In the genomic region with DNA sequence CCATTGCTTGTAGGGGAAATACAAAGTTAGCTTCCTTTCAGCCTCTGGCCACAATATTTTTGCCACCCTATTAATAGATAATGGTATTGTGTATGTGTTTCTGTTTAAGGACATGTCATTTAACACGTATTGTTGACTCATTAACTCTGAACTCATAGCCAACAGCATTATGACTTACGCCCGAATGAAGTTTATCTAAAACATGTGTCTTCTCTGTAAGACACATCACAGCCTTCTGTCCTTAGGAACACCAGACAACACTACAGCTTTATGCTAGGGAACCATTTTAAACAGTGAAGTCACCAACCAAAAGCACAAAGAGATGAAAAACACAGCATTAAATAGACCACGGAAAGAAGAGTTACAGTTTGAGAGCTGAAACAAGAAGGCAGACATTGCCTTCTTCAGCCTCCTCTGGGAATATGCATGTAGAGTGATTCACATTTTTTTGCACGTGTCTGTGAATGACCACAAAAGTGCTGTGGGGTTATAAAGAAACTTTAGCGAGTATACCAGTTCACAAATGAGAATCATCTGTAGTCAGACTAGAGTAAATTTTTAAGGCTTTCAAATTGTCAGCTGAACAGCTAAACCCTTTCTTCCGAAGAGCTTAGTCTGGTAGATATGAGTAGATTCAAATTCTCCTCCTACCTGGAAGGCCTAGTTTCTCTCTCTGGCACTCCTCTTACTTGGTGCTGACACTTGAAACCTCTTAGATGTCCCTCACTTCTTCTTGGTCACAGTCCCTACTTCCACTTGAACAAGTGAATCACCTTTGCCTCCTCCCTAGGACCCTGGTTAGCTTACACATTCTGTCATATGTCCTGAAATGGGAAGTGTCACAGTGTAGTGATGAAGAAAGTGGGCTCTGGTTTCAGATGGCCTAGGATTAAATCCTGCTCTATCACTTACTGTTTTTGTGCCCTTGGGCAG, we compare ENCODE assay signal across 10 cellular contexts. TPM values are rescaled to one million over a fixed set of nuclear protein-coding genes. Genes with fewer than 3 reads are reported as not detected.
DNase-seq lines count a peak whose midpoint lies in the region; ATAC-seq, FAIRE-seq and TF ChIP-seq lines count a peak whose summit lies in the region.
"Had no signal": no experiment of that assay in that cellular context is flagged by ENCODE, and none has a peak within 500 bp of the region (broad histone marks: within the 10 kb centered on the region; RNA-seq: fewer than 3 reads in every experiment).

No MANE protein-coding gene starts in this region.

- H4K20me1 ChIP-seq in GM12878 (ENCODE audit: control insufficient read depth, insufficient read depth): no peaks in the 10 kb centered on the region

- no peaks in the 10 kb centered on the region for H3K27me3 ChIP-seq in GM12878 (replicated peaks in 1 of 2; ENCODE audit: control insufficient read depth in 2 of 2, insufficient read depth in 2 of 2, low read length in 1 of 2)

- TF ChIP-seq POLR2A in GM12878 (IDR thresholded peaks at IDR 0.05; ENCODE audit: low read depth, low read length) (no peak), H54 (IDR thresholded peaks at IDR 0.05; ENCODE audit: low read depth, low read length) (no peak)

- H3K9ac ChIP-seq in GM12878 (ENCODE audit: control insufficient read depth, insufficient read depth, low read length): no peak overlapping the region
- H3K9ac ChIP-seq: parathyroid adenoma had no signal

- DNase-seq in AG20443 (ENCODE audit: low spot score) (peak; percentile 20), GM12878 (ENCODE audit: low read depth, low spot score) (peak; percentile 73), NCI-H774 (lab: John Stamatoyannopoulos, UW) (no peak), H54 (ENCODE audit: insufficient read length, low spot score) (no peak), middle frontal gyrus (ENCODE audit: extremely low spot score, low spot score) (no peak), NCI-H1417 treated with DMSO at 0.1 percent for 48 hours (lab: John Stamatoyannopoulos, UW) (no peak)

- no peak overlapping the region for H3K27ac ChIP-seq in GM12878 (ENCODE audit: control insufficient read depth, insufficient read depth)
- H3K27ac ChIP-seq: parathyroid adenoma had no signal

- CTCF ChIA-PET in GM12878 (lab: Yijun Ruan, JAX): interaction anchor here (0.8 to 3.0 kb wide), 14 partner anchors 10 to 102 kb away, joined by 3 to 15 read pairs (median 4); a partner anchor contains a TSS

- FAIRE-seq in GM12878 (lab: Jason Lieb, UNC): no peak
- FAIRE-seq in H54 (lab: Jason Lieb, UNC): no peak
- FAIRE-seq: RCC 7860 had no signal

- SMC1A ChIA-PET in GM12878 (lab: Charles Lee; ENCODE audit: uncharacterized antibody, unreplicated experiment): interaction anchor here (0.6 to 6.5 kb wide), 19 partner anchors 10 to 99 kb away, joined by 3 to 106 read pairs (median 5); a partner anchor contains a TSS

- 9% methylated on average over 7 of the region's 7 CpGs for WGBS in GM12878 (ENCODE audit: insufficient coverage, insufficient replicate concordance, low lambda C conversion rate, missing lambda C conversion rate)

- peak overlapping the region; percentile 20; the same call in 1 of the 2 replicates for H3K4me2 ChIP-seq in GM12878 (ENCODE audit: control insufficient read depth, insufficient read depth)

- no TSS peak for BruUV-seq in GM12878 (replicated peaks; lab: Mats Ljungman, UMichigan)

- no peak for TF ChIP-seq CTCF in GM12878 (IDR thresholded peaks at IDR 0.05 in 2 of 3, conservative IDR thresholded peaks at IDR 0.05 in 1 of 3; ENCODE audit: control insufficient read depth in 2 of 3, extremely low read depth in 1 of 3, insufficient read depth in 1 of 3, low read depth in 3 of 3, low read length in 3 of 3)

- H2AFZ ChIP-seq in GM12878 (ENCODE audit: control insufficient read depth, low read depth, low read length): peak overlapping the region; percentile 20
- H2AFZ ChIP-seq: parathyroid adenoma had no signal

- TF ChIP-seq RAD21 in GM12878 (IDR thresholded peaks at IDR 0.05; ENCODE audit: insufficient read depth, low read depth, low read length): no peak

- peaks cover 2% of the 10 kb centered on the region; the same call in 1 of the 2 replicates for H3K4me1 ChIP-seq in GM12878 (ENCODE audit: control insufficient read depth, insufficient read depth, low read length)
- H3K4me1 ChIP-seq: parathyroid adenoma had no signal

- intact Hi-C loops in GM12878 (cut with micrococcal nuclease; ENCODE audit: unreplicated experiment): loop anchor here (2.0 kb wide), 1 partner anchor 23 kb away; no protein-coding TSS in a partner anchor

- H3K9me3 ChIP-seq in GM12878 (replicated peaks; ENCODE audit: control insufficient read depth, insufficient read depth, low read length): no peaks in the 10 kb centered on the region; the same call in 2 of the 3 replicates

- TF ChIP-seq EP300 in GM12878 (IDR thresholded peaks at IDR 0.05; ENCODE audit: borderline replicate concordance in 1 of 2, control insufficient read depth in 1 of 2, low read depth in 2 of 2, low read length in 2 of 2): peak; percentile 45 to 55; a peak in 2 of 4 replicates

- no peaks in the 10 kb centered on the region for H3K36me3 ChIP-seq in GM12878 (ENCODE audit: control insufficient read depth in 2 of 2, insufficient read depth in 2 of 2, low read length in 1 of 2)

- RAD21 ChIA-PET in GM12878 (lab: Charles Lee; ENCODE audit: unreplicated experiment): interaction anchor here (0.9 to 4.8 kb wide), 12 partner anchors 10 to 100 kb away, joined by 3 to 59 read pairs (median 6); a partner anchor contains a TSS

- peak; percentile 66 for ATAC-seq in GM19324 (IDR thresholded peaks at IDR 0.05; ENCODE audit: low FRiP score, unreplicated experiment)
- peak; percentile 64 for ATAC-seq in HG03139 (IDR thresholded peaks at IDR 0.05; ENCODE audit: unreplicated experiment)
- peak; percentile 78 for ATAC-seq in GM12878

- in situ Hi-C loops in GM12878 (cut with MboI): no loop called here

- no peaks in the 10 kb centered on the region for H3K79me2 ChIP-seq in GM12878 (ENCODE audit: control insufficient read depth, insufficient read depth, low read length)
- H3K79me2 ChIP-seq: parathyroid adenoma had no signal

- POLR2A ChIA-PET in GM12878 (lab: Charles Lee): interaction anchor here (0.9 to 3.5 kb wide), 8 partner anchors 10 to 32 kb away, joined by 3 to 23 read pairs (median 11); a partner anchor contains a TSS

- no peak overlapping the region for H3K4me3 ChIP-seq in GM12878

TF ChIP-seq in GM12878, 131 proteins besides CTCF, POLR2A, EP300 and RAD21 (continues in another document):
- TF ChIP-seq MTA2 (IDR thresholded peaks at IDR 0.05; ENCODE audit: low read depth) (peak; percentile 83), SP1 (IDR thresholded peaks at IDR 0.05; ENCODE audit: low read depth, low read length) (no peak), ASH2L (IDR thresholded peaks at IDR 0.05; ENCODE audit: borderline replicate concordance, low read depth) (no peak), GATAD2B (conservative IDR thresholded peaks at IDR 0.05; ENCODE audit: low read depth) (no peak), MEF2B (IDR thresholded peaks at IDR 0.05; ENCODE audit: partially characterized antibody, poor library complexity, severe bottlenecking) (peak; percentile 80), IKZF2 (IDR thresholded peaks at IDR 0.05) (peak; percentile 16 to 48; a peak in 1 of 4 replicates), CHD2 (IDR thresholded peaks at IDR 0.05; ENCODE audit: borderline replicate concordance, low read depth, low read length) (0 out of 2 replicates have a peak, but pooled peaks have one; percentile 13)
- TF ChIP-seq, protein P1, sequence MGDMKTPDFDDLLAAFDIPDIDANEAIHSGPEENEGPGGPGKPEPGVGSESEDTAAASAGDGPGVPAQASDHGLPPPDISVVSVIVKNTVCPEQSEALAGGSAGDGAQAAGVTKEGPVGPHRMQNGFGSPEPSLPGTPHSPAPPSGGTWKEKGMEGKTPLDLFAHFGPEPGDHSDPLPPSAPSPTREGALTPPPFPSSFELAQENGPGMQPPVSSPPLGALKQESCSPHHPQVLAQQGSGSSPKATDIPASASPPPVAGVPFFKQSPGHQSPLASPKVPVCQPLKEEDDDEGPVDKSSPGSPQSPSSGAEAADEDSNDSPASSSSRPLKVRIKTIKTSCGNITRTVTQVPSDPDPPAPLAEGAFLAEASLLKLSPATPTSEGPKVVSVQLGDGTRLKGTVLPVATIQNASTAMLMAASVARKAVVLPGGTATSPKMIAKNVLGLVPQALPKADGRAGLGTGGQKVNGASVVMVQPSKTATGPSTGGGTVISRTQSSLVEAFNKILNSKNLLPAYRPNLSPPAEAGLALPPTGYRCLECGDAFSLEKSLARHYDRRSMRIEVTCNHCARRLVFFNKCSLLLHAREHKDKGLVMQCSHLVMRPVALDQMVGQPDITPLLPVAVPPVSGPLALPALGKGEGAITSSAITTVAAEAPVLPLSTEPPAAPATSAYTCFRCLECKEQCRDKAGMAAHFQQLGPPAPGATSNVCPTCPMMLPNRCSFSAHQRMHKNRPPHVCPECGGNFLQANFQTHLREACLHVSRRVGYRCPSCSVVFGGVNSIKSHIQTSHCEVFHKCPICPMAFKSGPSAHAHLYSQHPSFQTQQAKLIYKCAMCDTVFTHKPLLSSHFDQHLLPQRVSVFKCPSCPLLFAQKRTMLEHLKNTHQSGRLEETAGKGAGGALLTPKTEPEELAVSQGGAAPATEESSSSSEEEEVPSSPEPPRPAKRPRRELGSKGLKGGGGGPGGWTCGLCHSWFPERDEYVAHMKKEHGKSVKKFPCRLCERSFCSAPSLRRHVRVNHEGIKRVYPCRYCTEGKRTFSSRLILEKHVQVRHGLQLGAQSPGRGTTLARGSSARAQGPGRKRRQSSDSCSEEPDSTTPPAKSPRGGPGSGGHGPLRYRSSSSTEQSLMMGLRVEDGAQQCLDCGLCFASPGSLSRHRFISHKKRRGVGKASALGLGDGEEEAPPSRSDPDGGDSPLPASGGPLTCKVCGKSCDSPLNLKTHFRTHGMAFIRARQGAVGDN (IDR thresholded peaks at IDR 0.05): peak; percentile 81

RNA-seq across cellular contexts. Expression of a gene that starts 32.2 kb away (rescaled TPM):
- total RNA-seq in GM12878 (2013; cell fraction: nucleolus; rRNA removed): 85.3 and 89.1 TPM in 2 replicates
- total RNA-seq in GM12878 (2014; rRNA removed) (0.87 and 1.1 TPM in 2 replicates), GM12878 (2014; rRNA removed; fragmentation: Illumina TruSeq; extraction: Trizol) (0.92 and 1.0 TPM in 2 replicates), GM12878 (2021) (1.0 and 1.5 TPM in 2 replicates)
- polyA plus RNA-seq in GM12878 (2011; ENCODE audit: low read depth): 0.68 TPM
- polyA plus RNA-seq in GM12878 (2011; rRNA removed) (39.3 and 48.5 TPM in 2 replicates), GM12878 (2014; fragmentation: Illumina TruSeq; extraction: Trizol) (0.76 and 1.0 TPM in 2 replicates), GM12878 (2014; fragmentation: Nextera tagmentation; extraction: Ambion mirVana) (under 1 TPM; 0.24 to 0.26 TPM), GM12878 (2014; rRNA removed) (0.67 and 1.1 TPM in 2 replicates), GM12878 (2016; fragmentation: Nextera tagmentation; extraction: Ambion mirVana) (under 1 TPM; 0.33 to 0.36 TPM)
- 39.4 and 45.7 TPM in 2 replicates for polyA plus RNA-seq in GM12878 (2011; cell fraction: cytosol; rRNA removed)
- polyA plus RNA-seq in GM12878 (2011; cell fraction: nucleus; rRNA removed): 85.2 and 124 TPM in 2 replicates
- 0.87 and 1.5 TPM in 2 replicates for polyA plus RNA-seq in GM12878 (2012)
- 107 and 119 TPM in 2 replicates for polyA minus RNA-seq in GM12878 (2011; rRNA and poly(A)+ RNA removed)
- polyA minus RNA-seq in GM12878 (2011; cell fraction: cytosol; rRNA and poly(A)+ RNA removed): 21.6 and 32.2 TPM in 2 replicates
- 87.2 and 98.2 TPM in 2 replicates for polyA minus RNA-seq in GM12878 (2011; cell fraction: nucleus; rRNA and poly(A)+ RNA removed)

Comparison
In these comparisons a context has a peak if more than half of its experiments do, and no peak if none do; other contexts are left out.
1. DNase-seq: peak in AG20443 (single experiment) and GM12878 (single experiment); none in NCI-H774 (single experiment), H54 (single experiment), middle frontal gyrus (single experiment) and NCI-H1417 treated with DMSO at 0.1 percent for 48 hours (single experiment).
2. Peak in every context shown above with its lines, with median percentiles within 50 percentile points of each other: ATAC-seq.